In the genomic region with DNA sequence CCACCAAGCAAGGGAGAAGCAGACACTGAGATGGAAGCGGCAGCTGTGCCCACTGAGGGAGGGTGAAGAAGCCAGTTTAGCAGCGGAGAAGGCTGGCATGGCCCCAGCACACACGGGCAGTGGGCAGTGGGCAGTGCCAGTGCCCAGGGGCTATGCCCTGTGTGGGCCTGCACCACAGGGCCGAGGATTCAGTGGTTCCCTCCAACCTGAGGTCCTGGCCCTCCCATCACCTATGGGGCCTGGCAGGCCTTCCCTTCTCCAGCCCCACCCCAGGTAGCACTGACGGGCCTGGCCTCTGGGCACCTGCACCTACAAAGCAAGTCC, we compare ENCODE assay signal across 10 cellular contexts.
DNase-seq lines count a peak whose midpoint lies in the region; ATAC-seq, FAIRE-seq and TF ChIP-seq lines count a peak whose summit lies in the region.
"Had no signal": no experiment of that assay in that cellular context is flagged by ENCODE, and none has a peak within 500 bp of the region (broad histone marks: within the 10 kb centered on the region; RNA-seq: fewer than 3 reads in every experiment).

No MANE protein-coding gene starts in this region.

- no peak for TF ChIP-seq EP300 in A549 (IDR thresholded peaks at IDR 0.05)
- TF ChIP-seq EP300 in HepG2 (IDR thresholded peaks at IDR 0.05; ENCODE audit: low read depth in 2 of 2, low read length in 2 of 2) = no peak
- TF ChIP-seq EP300 in HepG2 (CRISPR knock-in tag; IDR thresholded peaks at IDR 0.05; ENCODE audit: borderline replicate concordance) = no peak

- H3K4me2 ChIP-seq in A549 (peak overlapping the region; percentile 61; the same call in 2 of the 3 replicates), HepG2 (ENCODE audit: low read depth, low read length) (no peak overlapping the region), neural progenitor cell (no peak overlapping the region)
- H3K4me2 ChIP-seq: smooth muscle cell had no signal

- TF ChIP-seq RAD21 in A549 (conservative IDR thresholded peaks at IDR 0.05 in 1 of 2, IDR thresholded peaks at IDR 0.05 in 1 of 2) (no peak), HepG2 (CRISPR knock-in tag; IDR thresholded peaks at IDR 0.05) (no peak)

- H3K36me3 ChIP-seq in HepG2 (replicated peaks in 1 of 2; ENCODE audit: control insufficient read depth in 1 of 2, insufficient read depth in 2 of 2, low read length in 2 of 2) = no peaks in the 10 kb centered on the region
- H3K36me3 ChIP-seq in neural progenitor cell = no peaks in the 10 kb centered on the region

- H2AFZ ChIP-seq in HepG2 (ENCODE audit: low read length) (no peak overlapping the region), neural progenitor cell (replicated peaks) (no peak overlapping the region)

- no peak; the same call in 2 of the 3 replicates for TF ChIP-seq CTCF in A549 (IDR thresholded peaks at IDR 0.05)
- peak; percentile 30 for TF ChIP-seq CTCF in activated CD8-positive, alpha-beta T cell treated with anti-CD3 and anti-CD28 coated beads for 36 hours (IDR thresholded peaks at IDR 0.05)
- no peak for TF ChIP-seq CTCF in HepG2 (CRISPR knock-in tag; IDR thresholded peaks at IDR 0.05)
- no peak for TF ChIP-seq CTCF in neural progenitor cell (IDR thresholded peaks at IDR 0.05)

- H3K27ac ChIP-seq in A549 = peak overlapping the region; percentile 75 to 89
- H3K27ac ChIP-seq in HepG2 (ENCODE audit: extremely low read length, insufficient read depth, low read length) = no peak overlapping the region
- H3K27ac ChIP-seq in neural progenitor cell = no peak overlapping the region

- peak overlapping the region; percentile 87 for H3K27ac Mint-ChIP-seq in activated CD8-positive, alpha-beta T cell treated with anti-CD3 and anti-CD28 coated beads for 36 hours
- no peak overlapping the region for H3K27ac Mint-ChIP-seq in neural progenitor cell

- H3K4me3 ChIP-seq in A549 = no peak overlapping the region
- H3K4me3 ChIP-seq in HepG2 (replicated peaks in 1 of 3; ENCODE audit: insufficient read depth in 1 of 3, low read depth in 2 of 3, low read length in 3 of 3) = no peak overlapping the region
- H3K4me3 ChIP-seq in neural progenitor cell = no peak overlapping the region
- H3K4me3 ChIP-seq: smooth muscle cell had no signal

- no peaks in the 10 kb centered on the region for H3K9me3 ChIP-seq in A549
- H3K9me3 ChIP-seq in HepG2 (ENCODE audit: low read length) = no peaks in the 10 kb centered on the region
- no peaks in the 10 kb centered on the region for H3K9me3 ChIP-seq in neural progenitor cell (ENCODE audit: low read depth)

- TF ChIP-seq POLR2A in A549 (IDR thresholded peaks at IDR 0.05; ENCODE audit: low read length) (no peak), HepG2 (IDR thresholded peaks at IDR 0.05; ENCODE audit: insufficient read depth in 1 of 2, low read depth in 2 of 2, low read length in 2 of 2) (no peak)

- peaks cover 10% of the 10 kb centered on the region; the same call in 1 of the 2 replicates for H4K20me1 ChIP-seq in HepG2 (ENCODE audit: insufficient read depth, low read length)
- H4K20me1 ChIP-seq in neural progenitor cell (ENCODE audit: low read depth) = peaks cover 89% of the 10 kb centered on the region

- intact Hi-C loops in activated CD8-positive, alpha-beta T cell treated with anti-CD3 and anti-CD28 coated beads for 36 hours (cut with micrococcal nuclease) = no loop called here
- intact Hi-C loops in HepG2 (cut with micrococcal nuclease; ENCODE audit: unreplicated experiment) = loop anchor here (10.0 kb wide), 1 partner anchor 80 kb away; the partner anchor contains the start of gene ITPK1

- H3K27me3 ChIP-seq in HepG2 (ENCODE audit: control insufficient read depth in 1 of 2, insufficient read depth in 2 of 2, low read length in 2 of 2) (no peaks in the 10 kb centered on the region), neural progenitor cell (no peaks in the 10 kb centered on the region)

- whole genome bisulfite sequencing in A549 (ENCODE audit: missing lambda C conversion rate) = 92% methylated on average over 4 of the region's 5 CpGs
- 100% methylated on average over 2 of the region's 5 CpGs for WGBS in HepG2 (ENCODE audit: low lambda C conversion rate)

- CTCF ChIA-PET in A549 (lab: Yijun Ruan, JAX) (interaction anchor here (1.0 to 2.1 kb wide), 5 partner anchors 13 to 156 kb away, joined by 3 to 6 read pairs (median 4); no protein-coding TSS in a partner anchor), HepG2 (lab: Yijun Ruan, JAX; ENCODE audit: low intra/inter-chr PET ratio, low total read pairs) (no interaction called here)
- CTCF ChIA-PET in activated CD8-positive, alpha-beta T cell treated with anti-CD3 and anti-CD28 coated beads for 36 hours (lab: Charles Lee) = interaction anchor here (0.7 to 5.1 kb wide), 17 partner anchors 8 to 143 kb away, joined by 3 to 39 read pairs (median 5); partner anchors contain the start of gene ITPK1

- BruUV-seq in HepG2 (replicated peaks; lab: Mats Ljungman, UMichigan) = no TSS peak

- in situ Hi-C loops in HepG2 (cut with HindIII; ENCODE audit: extremely low pct_ligation_motif_present, low pct_unique_long_range_greater_than_20kb) = no loop called here

- peaks cover 58% of the 10 kb centered on the region for H3K4me1 Mint-ChIP-seq in activated CD8-positive, alpha-beta T cell treated with anti-CD3 and anti-CD28 coated beads for 36 hours (ENCODE audit: low read depth)
- H3K4me1 Mint-ChIP-seq in neural progenitor cell = peaks cover 71% of the 10 kb centered on the region

- H3K27me3 Mint-ChIP-seq in activated CD8-positive, alpha-beta T cell treated with anti-CD3 and anti-CD28 coated beads for 36 hours = no peaks in the 10 kb centered on the region
- H3K27me3 Mint-ChIP-seq in neural progenitor cell (ENCODE audit: insufficient read depth, low read depth) = peaks cover 18% of the 10 kb centered on the region

- H3K79me2 ChIP-seq in HepG2 (ENCODE audit: insufficient read depth, low read length) = no peaks in the 10 kb centered on the region
- peaks cover 9% of the 10 kb centered on the region for H3K79me2 ChIP-seq in neural progenitor cell (ENCODE audit: low read depth)

- FAIRE-seq in A549 (lab: Jason Lieb, UNC) = no peak
- FAIRE-seq in HepG2 (lab: Jason Lieb, UNC) = no peak

- H3F3A ChIP-seq in neural progenitor cell (ENCODE audit: low read depth) = peaks cover 7% of the 10 kb centered on the region

- peaks cover 94% of the 10 kb centered on the region for H3K4me1 ChIP-seq in A549
- H3K4me1 ChIP-seq in HepG2 (ENCODE audit: insufficient read depth, low read length) = peaks cover 82% of the 10 kb centered on the region
- H3K4me1 ChIP-seq in neural progenitor cell = peaks cover 56% of the 10 kb centered on the region

- ATAC-seq in A549 (no peak), GM18502 (IDR thresholded peaks at IDR 0.05; ENCODE audit: poor library complexity, unreplicated experiment) (peak; percentile 5), HepG2 (no peak), HG02981 (IDR thresholded peaks at IDR 0.05; ENCODE audit: unreplicated experiment) (no peak)
- ATAC-seq in activated CD8-positive, alpha-beta T cell treated with anti-CD3 and anti-CD28 coated beads for 36 hours = no peak

- no peak overlapping the region for H3K9ac ChIP-seq in HepG2 (ENCODE audit: insufficient read depth, low read depth, low read length)
- H3K9ac ChIP-seq in neural progenitor cell = no peak overlapping the region

- no peaks in the 10 kb centered on the region for H3K36me3 Mint-ChIP-seq in activated CD8-positive, alpha-beta T cell treated with anti-CD3 and anti-CD28 coated beads for 36 hours (ENCODE audit: low read depth)
- no peaks in the 10 kb centered on the region for H3K36me3 Mint-ChIP-seq in neural progenitor cell

- H3K9me3 Mint-ChIP-seq in activated CD8-positive, alpha-beta T cell treated with anti-CD3 and anti-CD28 coated beads for 36 hours = no peaks in the 10 kb centered on the region
- no peaks in the 10 kb centered on the region for H3K9me3 Mint-ChIP-seq in neural progenitor cell

- POLR2A ChIA-PET in A549 (lab: Yijun Ruan, JAX) = no interaction called here
- POLR2A ChIA-PET in activated CD8-positive, alpha-beta T cell treated with anti-CD3 and anti-CD28 coated beads for 36 hours (lab: Charles Lee) = interaction anchor here (1.3 kb wide), 1 partner anchor 11 kb away, joined by 4 read pairs; no protein-coding TSS in a partner anchor
- POLR2A ChIA-PET in HepG2 (lab: Yijun Ruan, JAX) = no interaction called here

- H3K4me3 Mint-ChIP-seq in activated CD8-positive, alpha-beta T cell treated with anti-CD3 and anti-CD28 coated beads for 36 hours = peak overlapping the region; percentile 18
- H3K4me3 Mint-ChIP-seq in neural progenitor cell = no peak overlapping the region

- DNase-seq in A549 (ENCODE audit: low read depth in 1 of 2, low spot score in 1 of 2) = no peak
- DNase-seq in activated CD8-positive, alpha-beta T cell treated with anti-CD3 and anti-CD28 coated beads for 36 hours = no peak
- DNase-seq in HepG2 (ENCODE audit: low spot score) = no peak
- no peak for DNase-seq in MV-4-11 (lab: John Stamatoyannopoulos, UW)
- no peak for DNase-seq in NCI-H1930 (lab: John Stamatoyannopoulos, UW)
- no peak for DNase-seq in neural progenitor cell (ENCODE audit: low spot score)
- DNase-seq: NCI-H146 had no signal

TF ChIP-seq in A549, 52 proteins besides CTCF, POLR2A, EP300 and RAD21 (continues in another document):
- TF ChIP-seq BHLHE40 (IDR thresholded peaks at IDR 0.05; ENCODE audit: low read depth, low read length) (no peak), ATOH8 (CRISPR knock-in tag; IDR thresholded peaks at IDR 0.05; ENCODE audit: low read depth) (no peak), SREBF2 (IDR thresholded peaks at IDR 0.05) (no peak), KDM1A (IDR thresholded peaks at IDR 0.05; ENCODE audit: low read depth) (no peak), ZFP36 (IDR thresholded peaks at IDR 0.05; ENCODE audit: borderline replicate concordance, partially characterized antibody) (no peak)

Comparison
In these comparisons a context has a peak if more than half of its experiments do, and no peak if none do; other contexts are left out.
1. H3K27ac ChIP-seq: peak in A549 (2 of 2); none in HepG2 (single experiment) and neural progenitor cell (single experiment).